In the genomic region with DNA sequence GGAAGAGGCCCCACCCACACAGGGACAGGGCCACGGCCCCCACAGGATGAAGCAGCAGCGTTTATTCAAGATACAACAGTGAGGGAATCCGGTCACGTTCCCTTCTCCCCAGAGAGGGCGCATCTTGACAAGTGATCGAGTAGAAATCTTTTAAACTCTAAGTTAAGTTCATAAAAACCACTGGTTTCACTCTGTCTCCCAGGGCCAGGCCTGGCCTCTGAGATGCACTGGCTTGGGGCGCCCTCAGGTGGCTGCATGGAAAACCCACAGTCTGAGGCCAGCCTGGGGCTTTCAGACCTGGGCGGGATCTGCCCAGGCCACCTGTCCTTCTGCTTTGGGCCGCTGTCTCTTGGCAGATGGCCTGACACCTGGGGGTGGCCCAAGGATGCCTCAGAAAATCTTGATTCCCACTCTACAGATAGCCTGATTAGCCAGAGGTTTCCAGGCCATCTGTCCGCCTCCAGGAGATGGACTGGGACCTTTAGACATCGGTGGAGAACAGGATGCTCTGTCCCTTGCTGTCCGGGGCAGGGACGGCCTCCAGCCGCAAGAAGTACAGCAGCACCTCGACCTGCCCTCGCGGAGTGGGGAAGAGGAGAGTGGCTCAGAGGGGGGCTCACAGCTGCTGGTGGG, we compare ENCODE assay signal across 8 cellular contexts.
DNase-seq lines count a peak whose midpoint lies in the region; TF ChIP-seq lines count a peak whose summit lies in the region.
"Not testable (repeated sequence)": the region's sequence is repeated elsewhere in the genome, so short reads cannot be mapped to it uniquely, and the experiment has no call there.

No MANE protein-coding gene starts in this region.

- H3K4me3 Mint-ChIP-seq in activated T-helper 2 cell treated with anti-CD3 and anti-CD28 coated beads, Interferon-gamma antibody, Interleukin-2, Interleukin-4, amounts not matched to agents 10 μg/mL and 5 μg/mL and 100 μg/mL, durations not matched to agents 14 hours and 24 hours and 36 hours (ENCODE audit: low read depth): not testable (repeated sequence)

- not testable (repeated sequence) for H3K27ac Mint-ChIP-seq in activated T-helper 2 cell treated with anti-CD3 and anti-CD28 coated beads, Interferon-gamma antibody, Interleukin-2, Interleukin-4, amounts not matched to agents 10 μg/mL and 5 μg/mL and 100 μg/mL, durations not matched to agents 14 hours and 24 hours and 36 hours

- not testable (repeated sequence) for H3K36me3 Mint-ChIP-seq in activated T-helper 2 cell treated with anti-CD3 and anti-CD28 coated beads, Interferon-gamma antibody, Interleukin-2, Interleukin-4, amounts not matched to agents 10 μg/mL and 5 μg/mL and 100 μg/mL, durations not matched to agents 14 hours and 24 hours and 36 hours (ENCODE audit: low read depth)

- not testable (repeated sequence) for TF ChIP-seq EP300 in SK-N-SH (IDR thresholded peaks at IDR 0.05; ENCODE audit: borderline replicate concordance in 1 of 2, low read depth in 1 of 2, low read length in 1 of 2)

- H3K9me3 ChIP-seq in SK-N-SH; liver (ENCODE audit: control insufficient read depth in 4 of 4, low read length in 3 of 4): not testable (repeated sequence)

- 0 out of 4 replicates have a peak overlapping the region, but pooled peaks of 1 of the 2 experiments have one; percentile 32 for H3K27ac ChIP-seq in SK-N-SH (ENCODE audit: low read depth in 2 of 2, low read length in 1 of 2)
- H3K27ac ChIP-seq in liver (ENCODE audit: low read depth in 1 of 2, low read length in 2 of 2): peak overlapping the region; percentile 7 to 42

- intact Hi-C loops in activated T-helper 2 cell treated with anti-CD3 and anti-CD28 coated beads, Interferon-gamma antibody, Interleukin-2, Interleukin-4, amounts not matched to agents 10 μg/mL and 5 μg/mL and 100 μg/mL, durations not matched to agents 14 hours and 24 hours and 36 hours (cut with micrococcal nuclease): loop anchor here (1.0 to 5.0 kb wide), 4 partner anchors 75 to 280 kb away; no protein-coding TSS in a partner anchor

- not testable (repeated sequence) for H3K9me3 Mint-ChIP-seq in activated T-helper 2 cell treated with anti-CD3 and anti-CD28 coated beads, Interferon-gamma antibody, Interleukin-2, Interleukin-4, amounts not matched to agents 10 μg/mL and 5 μg/mL and 100 μg/mL, durations not matched to agents 14 hours and 24 hours and 36 hours

- H3K27me3 Mint-ChIP-seq in activated T-helper 2 cell treated with anti-CD3 and anti-CD28 coated beads, Interferon-gamma antibody, Interleukin-2, Interleukin-4, amounts not matched to agents 10 μg/mL and 5 μg/mL and 100 μg/mL, durations not matched to agents 14 hours and 24 hours and 36 hours (ENCODE audit: low read depth): not testable (repeated sequence)

- 0% methylated on average over 11 of the region's 17 CpGs for WGBS in SK-N-SH (ENCODE audit: low lambda C conversion rate)
- 25% methylated on average over 16 of the region's 17 CpGs for WGBS in liver

- H3K79me2 ChIP-seq in SK-N-SH (ENCODE audit: insufficient read depth): not testable (repeated sequence)

- not testable (repeated sequence) for H4K20me1 ChIP-seq in SK-N-SH (ENCODE audit: insufficient read depth)

- H3F3A ChIP-seq in SK-N-SH (replicated peaks; ENCODE audit: insufficient read depth): not testable (repeated sequence)

- not testable (repeated sequence) for H3K27me3 ChIP-seq in SK-N-SH (ENCODE audit: insufficient read depth); liver (ENCODE audit: control insufficient read depth in 4 of 4, insufficient read depth in 4 of 4, low read length in 3 of 4)

- H3K4me3 ChIP-seq in AG04449 (ENCODE audit: low read depth, low read length); GM12875 (ENCODE audit: low read depth, low read length); SK-N-SH (ENCODE audit: low read depth in 2 of 2, low read length in 1 of 2); liver (ENCODE audit: low read depth in 1 of 3, low read length in 3 of 3): not testable (repeated sequence)

- POLR2A ChIA-PET in AG04449 (lab: Yijun Ruan, JAX); SK-N-SH (lab: Yijun Ruan, JAX): not testable (repeated sequence)

- CTCF ChIA-PET in AG04449 (lab: Yijun Ruan, JAX): interaction anchor here (1.0 kb wide), 1 partner anchor 129 kb away, joined by 3 read pairs; no protein-coding TSS in a partner anchor
- CTCF ChIA-PET in SK-N-SH (lab: Yijun Ruan, JAX): not testable (repeated sequence)

- H3K36me3 ChIP-seq in SK-N-SH (replicated peaks in 1 of 2; ENCODE audit: control insufficient read depth in 1 of 2, insufficient read depth in 2 of 2, low read length in 1 of 2); liver (ENCODE audit: control insufficient read depth in 4 of 4, insufficient read depth in 3 of 4, low read depth in 1 of 4, low read length in 3 of 4): not testable (repeated sequence)

- H3K4me2 ChIP-seq in SK-N-SH: peak overlapping the region; percentile 44; the same call in 1 of the 2 replicates

- not testable (repeated sequence) for H3K4me1 ChIP-seq in SK-N-SH (ENCODE audit: control insufficient read depth in 1 of 2, insufficient read depth in 2 of 2, low read depth in 1 of 2, low read length in 1 of 2); liver (ENCODE audit: control insufficient read depth in 4 of 4, insufficient read depth in 4 of 4, low read length in 3 of 4)

- H3K9me2 ChIP-seq in SK-N-SH: not testable (repeated sequence)

- H2AFZ ChIP-seq in SK-N-SH (ENCODE audit: low read depth): peak overlapping the region; percentile 59; the same call in 1 of the 2 replicates

- peak; percentile 14 for DNase-seq in AG04449 (ENCODE audit: low read depth, low spot score)
- peak; percentile 59 for DNase-seq in NCI-H1092 treated with DMSO at 0.1 percent for 48 hours (lab: John Stamatoyannopoulos, UW)
- DNase-seq in SK-N-SH: peak; percentile 79
- DNase-seq in activated T-helper 2 cell treated with anti-CD3 and anti-CD28 coated beads, Interferon-gamma antibody, Interleukin-2, Interleukin-4, amounts not matched to agents 10 μg/mL and 5 μg/mL and 100 μg/mL, durations not matched to agents 14 hours and 24 hours and 36 hours (ENCODE audit: low spot score): peak; percentile 74
- peak; percentile 21 for DNase-seq in epidermal melanocyte (ENCODE audit: insufficient read length, low spot score)
- peak; percentile 37 for DNase-seq in smooth muscle cell of the brain vasculature (ENCODE audit: low read depth, low spot score)

- not testable (repeated sequence) for H3K4me1 Mint-ChIP-seq in activated T-helper 2 cell treated with anti-CD3 and anti-CD28 coated beads, Interferon-gamma antibody, Interleukin-2, Interleukin-4, amounts not matched to agents 10 μg/mL and 5 μg/mL and 100 μg/mL, durations not matched to agents 14 hours and 24 hours and 36 hours (ENCODE audit: low read depth)

- TF ChIP-seq RAD21 in SK-N-SH (IDR thresholded peaks at IDR 0.05; ENCODE audit: low read length) (peak; percentile 79), liver (IDR thresholded peaks at IDR 0.05) (peak; percentile 67 to 82)

- TF ChIP-seq CTCF in AG04449 (IDR thresholded peaks at IDR 0.05; ENCODE audit: insufficient read depth, low read length, missing control alignments) (peak; percentile 63), GM12875 (IDR thresholded peaks at IDR 0.05; ENCODE audit: borderline replicate concordance, insufficient read depth, low read depth, low read length) (0 out of 2 replicates have a peak, but pooled peaks have one; percentile 28), SK-N-SH (IDR thresholded peaks at IDR 0.05) (peak; percentile 86), liver (IDR thresholded peaks at IDR 0.05; ENCODE audit: low read depth, low read length, missing input control) (peak; percentile 63)

- H3K9ac ChIP-seq in SK-N-SH: peak overlapping the region; percentile 46; the same call in 1 of the 2 replicates
- H3K9ac ChIP-seq in liver (ENCODE audit: low read depth in 1 of 2, low read length in 2 of 2): not testable (repeated sequence)

TF ChIP-seq in SK-N-SH, 30 proteins besides CTCF, POLR2A, EP300 and RAD21:
- TF ChIP-seq SMC3 (IDR thresholded peaks at IDR 0.05; ENCODE audit: low read depth, low read length): peak; percentile 70

Comparison
In these comparisons a context has a peak if more than half of its experiments do, and no peak if none do; other contexts are left out.
1. DNase-seq: peak in every context shown above with its lines; median percentile 79 in SK-N-SH; 74 in activated T-helper 2 cell treated with anti-CD3 and anti-CD28 coated beads, Interferon-gamma antibody, Interleukin-2, Interleukin-4, amounts not matched to agents 10 μg/mL and 5 μg/mL and 100 μg/mL, durations not matched to agents 14 hours and 24 hours and 36 hours; 59 in NCI-H1092 treated with DMSO at 0.1 percent for 48 hours; 37 in smooth muscle cell of the brain vasculature; 21 in epidermal melanocyte; 14 in AG04449.
2. CTCF ChIP-seq: peak in every context shown above with its lines; median percentile 86 in SK-N-SH; 63 in AG04449; 63 in liver; 28 in GM12875.